10 cellular contexts compared by ENCODE assay signal in the genomic region with DNA sequence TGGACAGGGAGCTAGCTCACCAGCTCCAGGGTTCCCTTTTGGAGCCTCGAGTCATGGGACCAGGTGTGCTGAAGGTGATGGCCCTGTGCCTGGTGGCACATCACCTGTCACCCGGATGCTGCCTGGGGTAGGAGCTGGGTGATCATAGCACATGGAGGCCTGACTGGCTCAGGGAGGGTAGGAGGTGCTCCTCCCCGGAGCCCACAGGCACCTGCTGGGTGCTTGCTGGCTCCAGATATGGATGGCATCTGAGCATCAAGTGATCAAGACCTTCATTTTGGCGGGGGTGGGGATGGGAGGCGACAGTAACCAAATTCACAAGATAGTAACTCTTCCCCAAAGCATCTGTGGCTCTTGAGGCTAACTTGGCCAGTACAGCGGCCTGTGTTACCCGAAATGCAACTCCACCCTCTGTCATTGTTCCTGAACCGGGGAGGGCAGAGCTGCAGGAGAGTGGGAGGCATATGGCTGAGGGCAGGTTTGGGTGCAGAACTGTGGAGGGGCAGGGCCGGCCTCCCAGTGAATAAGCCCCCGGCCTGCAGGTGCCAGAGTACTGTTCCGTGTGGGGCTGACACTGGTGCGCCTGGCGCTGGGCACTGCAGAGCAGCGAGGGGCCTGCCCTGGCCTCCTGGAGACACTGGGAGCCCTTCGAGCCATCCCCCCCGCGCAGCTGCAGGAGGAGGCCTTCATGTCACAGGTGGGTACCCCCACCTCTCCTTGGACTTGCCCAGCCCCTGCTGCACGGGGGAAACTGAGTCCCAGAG.
A peak's percentile ranks its signal among the peaks of the same experiment; 100 is the strongest.
DNase-seq lines count a peak whose midpoint lies in the region; ATAC-seq lines count a peak whose summit lies in the region.
"Had no signal": no experiment of that assay in that cellular context is flagged by ENCODE, and none has a peak within 500 bp of the region (broad histone marks: within the 10 kb centered on the region; RNA-seq: fewer than 3 reads in every experiment).

No MANE protein-coding gene starts in this region.

- H3K9me3 Mint-ChIP-seq in activated naive CD8-positive, alpha-beta T cell treated with anti-CD3 and anti-CD28 coated beads, Interleukin-2, amount 50 U/mL, for 24 hours = no peaks in the 10 kb centered on the region
- no peaks in the 10 kb centered on the region for H3K9me3 Mint-ChIP-seq in stimulated activated naive B cell treated with anti-CD40 and anti-IgM and Interleukin-4, amounts not matched to agents 10 μg/mL and 1 μg/mL and 100 μg/mL, for 72 hours
- H3K9me3 Mint-ChIP-seq: GM23338 had no signal

- H3K4me3 Mint-ChIP-seq in activated naive CD8-positive, alpha-beta T cell treated with anti-CD3 and anti-CD28 coated beads, Interleukin-2, amount 50 U/mL, for 24 hours = peak overlapping the region; percentile 88
- peak overlapping the region; percentile 41 to 68 for H3K4me3 Mint-ChIP-seq in stimulated activated naive B cell treated with anti-CD40 and anti-IgM and Interleukin-4, amounts not matched to agents 10 μg/mL and 1 μg/mL and 100 μg/mL, for 72 hours
- H3K4me3 Mint-ChIP-seq: brain, GM23338 had no signal

- H3K27me3 ChIP-seq in HAP-1 (ENCODE audit: low read depth) = peaks cover 8% of the 10 kb centered on the region; the same call in 1 of the 2 replicates

- H3K9me3 ChIP-seq in KOPT-K1 (ENCODE audit: insufficient read depth, low read length, poor library complexity, severe bottlenecking) (no peaks in the 10 kb centered on the region), HAP-1 (no peaks in the 10 kb centered on the region)
- H3K9me3 ChIP-seq: SJSA1 had no signal

- H3K36me3 ChIP-seq in KOPT-K1 (ENCODE audit: insufficient read depth, low read length) = peaks cover 44% of the 10 kb centered on the region
- H3K36me3 ChIP-seq in HAP-1 (replicated peaks) = no peaks in the 10 kb centered on the region
- H3K36me3 ChIP-seq: SJSA1 had no signal

- ATAC-seq in GM18873 (IDR thresholded peaks at IDR 0.05; ENCODE audit: low FRiP score, unreplicated experiment) = peak; percentile 12
- ATAC-seq in activated naive CD8-positive, alpha-beta T cell treated with anti-CD3 and anti-CD28 coated beads, Interleukin-2, amount 50 U/mL, for 24 hours = peak; percentile 2
- no peak for ATAC-seq in stimulated activated naive B cell treated with anti-CD40 and anti-IgM and Interleukin-4, amounts not matched to agents 10 μg/mL and 1 μg/mL and 100 μg/mL, for 72 hours (replicated peaks)
- ATAC-seq in HG03095 (IDR thresholded peaks at IDR 0.05; ENCODE audit: unreplicated experiment) = no peak
- ATAC-seq: GM23338 had no signal

- peak overlapping the region; percentile 96 for H3K27ac ChIP-seq in KOPT-K1 (ENCODE audit: low read depth, low read length, poor library complexity, severe bottlenecking)
- H3K27ac ChIP-seq: SJSA1 had no signal

- no peak overlapping the region for H3K4me3 ChIP-seq in HAP-1
- H3K4me3 ChIP-seq: GM23338, SJSA1 had no signal

- no peaks in the 10 kb centered on the region; the same call in 1 of the 2 replicates for H3K4me1 ChIP-seq in HAP-1
- H3K4me1 ChIP-seq: SJSA1 had no signal

- peaks cover 22% of the 10 kb centered on the region for H3K36me3 Mint-ChIP-seq in activated naive CD8-positive, alpha-beta T cell treated with anti-CD3 and anti-CD28 coated beads, Interleukin-2, amount 50 U/mL, for 24 hours (ENCODE audit: low read depth)
- H3K36me3 Mint-ChIP-seq in stimulated activated naive B cell treated with anti-CD40 and anti-IgM and Interleukin-4, amounts not matched to agents 10 μg/mL and 1 μg/mL and 100 μg/mL, for 72 hours = peaks cover 27 to 41% of the 10 kb centered on the region in 2 donors
- H3K36me3 Mint-ChIP-seq: brain had no signal

- H3K27ac Mint-ChIP-seq in activated naive CD8-positive, alpha-beta T cell treated with anti-CD3 and anti-CD28 coated beads, Interleukin-2, amount 50 U/mL, for 24 hours = peak overlapping the region; percentile 87
- peak overlapping the region; percentile 93 for H3K27ac Mint-ChIP-seq in stimulated activated naive B cell treated with anti-CD40 and anti-IgM and Interleukin-4, amounts not matched to agents 10 μg/mL and 1 μg/mL and 100 μg/mL, for 72 hours
- H3K27ac Mint-ChIP-seq: GM23338 had no signal

- in situ Hi-C loops in HAP-1 (cut with MboI; ENCODE audit: low sequenced_read_pairs) = no loop called here

- H3K27me3 Mint-ChIP-seq in activated naive CD8-positive, alpha-beta T cell treated with anti-CD3 and anti-CD28 coated beads, Interleukin-2, amount 50 U/mL, for 24 hours = no peaks in the 10 kb centered on the region
- no peaks in the 10 kb centered on the region for H3K27me3 Mint-ChIP-seq in stimulated activated naive B cell treated with anti-CD40 and anti-IgM and Interleukin-4, amounts not matched to agents 10 μg/mL and 1 μg/mL and 100 μg/mL, for 72 hours

- peaks cover 86% of the 10 kb centered on the region for H3K4me1 Mint-ChIP-seq in activated naive CD8-positive, alpha-beta T cell treated with anti-CD3 and anti-CD28 coated beads, Interleukin-2, amount 50 U/mL, for 24 hours
- H3K4me1 Mint-ChIP-seq in stimulated activated naive B cell treated with anti-CD40 and anti-IgM and Interleukin-4, amounts not matched to agents 10 μg/mL and 1 μg/mL and 100 μg/mL, for 72 hours = peaks cover 85 to 99% of the 10 kb centered on the region in 2 donors

- peak; percentile 39 for DNase-seq in activated naive CD8-positive, alpha-beta T cell treated with anti-CD3 and anti-CD28 coated beads, Interleukin-2, amount 50 U/mL, for 24 hours
- no peak for DNase-seq in stimulated activated naive B cell treated with anti-CD40 and anti-IgM and Interleukin-4, amounts not matched to agents 10 μg/mL and 1 μg/mL and 100 μg/mL, for 72 hours
- DNase-seq in ecto neural progenitor cell (ENCODE audit: low spot score) (no peak), HAP-1 (ENCODE audit: low spot score in 2 of 2) (no peak)

Comparison
In these comparisons a context has a peak if more than half of its experiments do, and no peak if none do; other contexts are left out.
1. ATAC-seq: peak in GM18873 (single experiment) and activated naive CD8-positive, alpha-beta T cell treated with anti-CD3 and anti-CD28 coated beads, Interleukin-2, amount 50 U/mL, for 24 hours (single experiment); none in stimulated activated naive B cell treated with anti-CD40 and anti-IgM and Interleukin-4, amounts not matched to agents 10 μg/mL and 1 μg/mL and 100 μg/mL, for 72 hours (0 of 2) and HG03095 (single experiment).